ENCODE assay signal across 3 cellular contexts in genomic region chr15:22401207-22401606, GRCh38. TPM values are rescaled to one million over a fixed set of nuclear protein-coding genes. Genes with fewer than 3 reads are reported as not detected.
"Had no signal": no experiment of that assay in that cellular context is flagged by ENCODE, and none has a peak within 500 bp of the region (broad histone marks: within the 10 kb centered on the region; RNA-seq: fewer than 3 reads in every experiment).

No MANE protein-coding gene starts in this region.

RNA-seq across cellular contexts. Expression of gene GOLGA6L22, which starts 57.5 kb away (rescaled TPM):
- total RNA-seq: K562, M059J, SJCRH30 had no signal
